In the genomic region with DNA sequence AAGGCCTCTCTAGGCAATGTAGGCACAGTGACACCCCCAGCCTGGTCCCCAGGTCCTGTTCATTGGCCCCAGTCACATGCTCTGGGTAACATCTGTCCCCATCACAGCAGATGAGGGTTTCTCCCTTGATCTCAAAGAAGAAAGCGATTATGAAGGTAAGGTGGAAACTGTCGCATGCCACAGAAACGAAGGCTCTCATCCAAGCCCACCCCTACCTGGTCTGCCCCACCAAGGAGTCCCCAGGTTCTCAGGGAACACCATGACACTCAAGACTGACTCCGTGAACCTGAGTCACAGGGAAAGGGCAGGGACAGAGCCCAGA, we compare ENCODE assay signal across 13 cellular contexts. TPM values are rescaled to one million over a fixed set of nuclear protein-coding genes. Genes with fewer than 3 reads are reported as not detected.
DNase-seq lines count a peak whose midpoint lies in the region; ATAC-seq and TF ChIP-seq lines count a peak whose summit lies in the region.
"Had no signal": no experiment of that assay in that cellular context is flagged by ENCODE, and none has a peak within 500 bp of the region (broad histone marks: within the 10 kb centered on the region; RNA-seq: fewer than 3 reads in every experiment).

No MANE protein-coding gene starts in this region.

- H3K27me3 Mint-ChIP-seq in CD4-positive, CD25-positive, alpha-beta regulatory T cell, result no peaks in the 10 kb centered on the region
- H3K27me3 Mint-ChIP-seq in activated T-helper 1 cell treated with anti-CD3 and anti-CD28 coated beads, Interleukin-12 subunit alpha, Interleukin-12 subunit beta, Interleukin-2, Interleukin-4 antibody, amounts not matched to agents 30 ng/mL and 10 ng/mL and 1 ng/mL, durations not matched to agents 14 hours and 24 hours and 36 hours (ENCODE audit: insufficient read depth), result peaks cover 8% of the 10 kb centered on the region
- H3K27me3 Mint-ChIP-seq in mesothelial cell of epicardium (ENCODE audit: low read depth), result no peaks in the 10 kb centered on the region
- H3K27me3 Mint-ChIP-seq: naive thymus-derived CD8-positive, alpha-beta T cell had no signal

- H3K4me1 Mint-ChIP-seq in CD4-positive, CD25-positive, alpha-beta regulatory T cell, result peaks cover 0 to 53% (median 15%) of the 10 kb centered on the region in 4 donors
- peaks cover 38% of the 10 kb centered on the region for H3K4me1 Mint-ChIP-seq in activated T-helper 1 cell treated with anti-CD3 and anti-CD28 coated beads, Interleukin-12 subunit alpha, Interleukin-12 subunit beta, Interleukin-2, Interleukin-4 antibody, amounts not matched to agents 30 ng/mL and 10 ng/mL and 1 ng/mL, durations not matched to agents 14 hours and 24 hours and 36 hours (ENCODE audit: low read depth)
- peaks cover 69% of the 10 kb centered on the region for H3K4me1 Mint-ChIP-seq in mesothelial cell of epicardium

- no peak overlapping the region for H3K27ac Mint-ChIP-seq in CD4-positive, CD25-positive, alpha-beta regulatory T cell
- H3K27ac Mint-ChIP-seq in activated T-helper 1 cell treated with anti-CD3 and anti-CD28 coated beads, Interleukin-12 subunit alpha, Interleukin-12 subunit beta, Interleukin-2, Interleukin-4 antibody, amounts not matched to agents 30 ng/mL and 10 ng/mL and 1 ng/mL, durations not matched to agents 14 hours and 24 hours and 36 hours, result no peak overlapping the region
- peak overlapping the region; percentile 13 for H3K27ac Mint-ChIP-seq in mesothelial cell of epicardium

- no peak overlapping the region for H3K4me3 ChIP-seq in CD4-positive, CD25-positive, alpha-beta regulatory T cell (ENCODE audit: low read depth, low read length)

- ATAC-seq in CD4-positive, CD25-positive, alpha-beta regulatory T cell (ENCODE audit: low read depth in 2 of 2), result no peak
- ATAC-seq: naive thymus-derived CD8-positive, alpha-beta T cell had no signal

- TF ChIP-seq CTCF in mesothelial cell of epicardium (IDR thresholded peaks at IDR 0.05; ENCODE audit: unreplicated experiment), result no peak

- peak overlapping the region in 3 of 4 donors; percentile 3 to 80 (median 24) for H3K4me3 Mint-ChIP-seq in CD4-positive, CD25-positive, alpha-beta regulatory T cell
- H3K4me3 Mint-ChIP-seq in activated T-helper 1 cell treated with anti-CD3 and anti-CD28 coated beads, Interleukin-12 subunit alpha, Interleukin-12 subunit beta, Interleukin-2, Interleukin-4 antibody, amounts not matched to agents 30 ng/mL and 10 ng/mL and 1 ng/mL, durations not matched to agents 14 hours and 24 hours and 36 hours, result peak overlapping the region; percentile 45
- H3K4me3 Mint-ChIP-seq in mesothelial cell of epicardium, result peak overlapping the region; percentile 93

- H3K9me3 Mint-ChIP-seq in CD4-positive, CD25-positive, alpha-beta regulatory T cell, result no peaks in the 10 kb centered on the region
- no peaks in the 10 kb centered on the region for H3K9me3 Mint-ChIP-seq in activated T-helper 1 cell treated with anti-CD3 and anti-CD28 coated beads, Interleukin-12 subunit alpha, Interleukin-12 subunit beta, Interleukin-2, Interleukin-4 antibody, amounts not matched to agents 30 ng/mL and 10 ng/mL and 1 ng/mL, durations not matched to agents 14 hours and 24 hours and 36 hours
- H3K9me3 Mint-ChIP-seq in mesothelial cell of epicardium, result no peaks in the 10 kb centered on the region
- H3K9me3 Mint-ChIP-seq: naive thymus-derived CD8-positive, alpha-beta T cell had no signal

- no peaks in the 10 kb centered on the region for H3K36me3 Mint-ChIP-seq in CD4-positive, CD25-positive, alpha-beta regulatory T cell
- peaks cover 14% of the 10 kb centered on the region for H3K36me3 Mint-ChIP-seq in activated T-helper 1 cell treated with anti-CD3 and anti-CD28 coated beads, Interleukin-12 subunit alpha, Interleukin-12 subunit beta, Interleukin-2, Interleukin-4 antibody, amounts not matched to agents 30 ng/mL and 10 ng/mL and 1 ng/mL, durations not matched to agents 14 hours and 24 hours and 36 hours (ENCODE audit: low read depth)
- peaks cover 6% of the 10 kb centered on the region for H3K36me3 Mint-ChIP-seq in mesothelial cell of epicardium

- DNase-seq in activated CD8-positive, alpha-beta memory T cell treated with anti-CD3 and anti-CD28 coated beads for 24 hours, result peak; percentile 55
- DNase-seq in activated CD8-positive, alpha-beta memory T cell treated with anti-CD3 and anti-CD28 coated beads, Interleukin-2, amount 50 U/mL, for 4 hours, result no peak
- no peak for DNase-seq in CD4-positive, CD25-positive, alpha-beta regulatory T cell
- no peak for DNase-seq in activated T-helper 1 cell treated with anti-CD3 and anti-CD28 coated beads, Interleukin-12 subunit alpha, Interleukin-12 subunit beta, Interleukin-2, Interleukin-4 antibody, amounts not matched to agents 30 ng/mL and 10 ng/mL and 1 ng/mL, durations not matched to agents 14 hours and 24 hours and 36 hours (ENCODE audit: low spot score)
- no peak for DNase-seq in mesothelial cell of epicardium (ENCODE audit: low spot score in 2 of 2, unreplicated experiment in 2 of 2)
- no peak for DNase-seq in posterior vena cava (ENCODE audit: low spot score)
- no peak for DNase-seq in SIG-M5 (lab: John Stamatoyannopoulos, UW)
- no peak for DNase-seq in stimulated activated CD4-positive, alpha-beta T cell treated with anti-CD3 and anti-CD28 coated beads, Interleukin-4, amount 100 ng/mL, for 4 hours
- DNase-seq: effector memory CD4-positive, alpha-beta T cell; GOT3; MM.1S had no signal

- no peak overlapping the region for H3K27ac ChIP-seq in CD4-positive, CD25-positive, alpha-beta regulatory T cell (ENCODE audit: insufficient read depth, low read length, poor library complexity, severe bottlenecking)
- H3K27ac ChIP-seq: upper lobe of left lung had no signal

- no peaks in the 10 kb centered on the region for H3K9me3 ChIP-seq in CD4-positive, CD25-positive, alpha-beta regulatory T cell (ENCODE audit: control insufficient read depth in 2 of 2, low read length in 2 of 2)
- H3K9me3 ChIP-seq: upper lobe of left lung had no signal

- intact Hi-C loops in activated T-helper 1 cell treated with anti-CD3 and anti-CD28 coated beads, Interleukin-12 subunit alpha, Interleukin-12 subunit beta, Interleukin-2, Interleukin-4 antibody, amounts not matched to agents 30 ng/mL and 10 ng/mL and 1 ng/mL, durations not matched to agents 14 hours and 24 hours and 36 hours (cut with micrococcal nuclease), result loop anchor here (5.0 to 10.0 kb wide), 2 partner anchors 577 to 789 kb away; partner anchors contain the start of gene IWS1
- intact Hi-C loops in posterior vena cava (cut with DNase I), result loop anchor here in 1 of 2 donors (10.0 kb wide), 1 partner anchor 211 kb away; no protein-coding TSS in a partner anchor

- no peaks in the 10 kb centered on the region for H3K36me3 ChIP-seq in CD4-positive, CD25-positive, alpha-beta regulatory T cell (ENCODE audit: control insufficient read depth, insufficient read depth, low read length)

- no peaks in the 10 kb centered on the region for H3K27me3 ChIP-seq in CD4-positive, CD25-positive, alpha-beta regulatory T cell (ENCODE audit: control insufficient read depth, insufficient read depth, low read length)
- H3K27me3 ChIP-seq: upper lobe of left lung had no signal

- H3K4me1 ChIP-seq in CD4-positive, CD25-positive, alpha-beta regulatory T cell (ENCODE audit: control insufficient read depth, insufficient read depth, low read length, poor library complexity, severe bottlenecking), result peaks cover 30% of the 10 kb centered on the region

RNA-seq across cellular contexts. Expression of gene HS6ST1, which starts 4.7 kb away (rescaled TPM):
- total RNA-seq in CD4-positive, CD25-positive, alpha-beta regulatory T cell, result 7.6 TPM
- polyA plus RNA-seq in CD4-positive, CD25-positive, alpha-beta regulatory T cell, result 1 to 10 TPM; 1.1 to 1.8 (median 1.3) TPM
- 21.6 and 22.3 TPM in 2 replicates for total RNA-seq in activated T-helper 1 cell treated with anti-CD3 and anti-CD28 coated beads, Interleukin-12 subunit alpha, Interleukin-12 subunit beta, Interleukin-2, Interleukin-4 antibody, amounts not matched to agents 30 ng/mL and 10 ng/mL and 1 ng/mL, durations not matched to agents 14 hours and 24 hours and 36 hours
- total RNA-seq in mesothelial cell of epicardium (139 to 141 TPM (median 141 TPM) in 3 replicates), posterior vena cava (10 to 100 TPM; 16.9 to 22.4 TPM)

Comparison
In these comparisons a context has a peak if more than half of its experiments do, and no peak if none do; other contexts are left out.
1. H3K4me3 Mint-ChIP-seq: peak in every context shown above with its lines; median percentile 93 in mesothelial cell of epicardium; 45 in activated T-helper 1 cell treated with anti-CD3 and anti-CD28 coated beads, Interleukin-12 subunit alpha, Interleukin-12 subunit beta, Interleukin-2, Interleukin-4 antibody, amounts not matched to agents 30 ng/mL and 10 ng/mL and 1 ng/mL, durations not matched to agents 14 hours and 24 hours and 36 hours; 24 in CD4-positive, CD25-positive, alpha-beta regulatory T cell.